17 cellular contexts compared by ENCODE assay signal in the genomic region with DNA sequence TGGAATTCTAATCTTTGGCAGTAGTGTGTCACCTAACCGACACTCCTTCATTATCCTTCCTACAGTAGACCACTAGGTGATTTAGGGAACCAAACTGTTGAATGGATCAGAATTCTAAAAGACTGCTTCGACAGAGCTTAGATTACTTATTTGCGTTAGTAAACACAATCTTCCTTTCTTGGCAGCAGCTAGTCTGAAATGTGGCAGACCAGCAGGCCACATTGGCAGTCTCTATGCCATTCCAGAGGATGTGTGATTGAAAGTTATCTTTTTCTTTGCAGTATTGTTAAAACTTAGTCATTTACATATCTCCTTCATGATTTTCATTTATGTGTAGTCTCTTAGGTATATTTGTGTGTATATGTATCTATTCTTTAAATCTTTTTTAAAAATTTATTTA. TPM values are rescaled to one million over a fixed set of nuclear protein-coding genes. Genes with fewer than 3 reads are reported as not detected.
DNase-seq lines count a peak whose midpoint lies in the region; ATAC-seq, FAIRE-seq and TF ChIP-seq lines count a peak whose summit lies in the region.
"Had no signal": no experiment of that assay in that cellular context is flagged by ENCODE, and none has a peak within 500 bp of the region (broad histone marks: within the 10 kb centered on the region; RNA-seq: fewer than 3 reads in every experiment).

No MANE protein-coding gene starts in this region.

- H3K9me3 ChIP-seq in right lobe of liver (no peaks in the 10 kb centered on the region), HepG2 (ENCODE audit: low read length) (no peaks in the 10 kb centered on the region), stomach (no peaks in the 10 kb centered on the region)
- no peaks in the 10 kb centered on the region for H3K9me3 ChIP-seq in naive thymus-derived CD4-positive, alpha-beta T cell (ENCODE audit: control insufficient read depth in 2 of 3, low read length in 3 of 3)
- H3K9me3 ChIP-seq: colonic mucosa had no signal

- 25% methylated on average over 3 of the region's 3 CpGs for WGBS in right lobe of liver (ENCODE audit: insufficient coverage, low coverage, low lambda C conversion rate, missing lambda C conversion rate)
- 100% methylated on average over 3 of the region's 3 CpGs for WGBS in HepG2 (ENCODE audit: low lambda C conversion rate)
- 30 to 49% (median 42%) methylated on average over 3 of the region's 3 CpGs for WGBS in stomach, 5 donors

- no peak overlapping the region for H2AFZ ChIP-seq in HepG2 (ENCODE audit: low read length)

- H3K27me3 Mint-ChIP-seq in activated T-helper 17 cell treated with anti-CD3 and anti-CD28 coated beads, Interleukin-2, amount 50 U/mL, for 72 hours: no peaks in the 10 kb centered on the region
- H3K27me3 Mint-ChIP-seq in naive thymus-derived CD4-positive, alpha-beta T cell: no peaks in the 10 kb centered on the region
- H3K27me3 Mint-ChIP-seq: activated CD4-positive, alpha-beta memory T cell treated with anti-CD3 and anti-CD28 coated beads for 36 hours; naive B cell had no signal

- no peak for TF ChIP-seq CTCF in right lobe of liver (IDR thresholded peaks at IDR 0.05)
- TF ChIP-seq CTCF in HepG2 (CRISPR knock-in tag; IDR thresholded peaks at IDR 0.05): no peak
- TF ChIP-seq CTCF in stomach (IDR thresholded peaks at IDR 0.05): no peak

- H3K4me3 ChIP-seq in right lobe of liver: no peak overlapping the region
- no peak overlapping the region for H3K4me3 ChIP-seq in HepG2 (replicated peaks in 1 of 3; ENCODE audit: insufficient read depth in 1 of 3, low read depth in 2 of 3, low read length in 3 of 3)
- peak overlapping the region; percentile 5 for H3K4me3 ChIP-seq in naive thymus-derived CD4-positive, alpha-beta T cell (ENCODE audit: low read length)
- H3K4me3 ChIP-seq in stomach: no peak overlapping the region
- H3K4me3 ChIP-seq: colonic mucosa had no signal

- peak overlapping the region; percentile 76 for H3K4me3 Mint-ChIP-seq in activated T-helper 17 cell treated with anti-CD3 and anti-CD28 coated beads, Interleukin-2, amount 50 U/mL, for 72 hours
- H3K4me3 Mint-ChIP-seq in naive thymus-derived CD4-positive, alpha-beta T cell: peak overlapping the region in 7 of 10 donors; percentile 51 to 78 (median 72)
- H3K4me3 Mint-ChIP-seq: activated CD4-positive, alpha-beta memory T cell treated with anti-CD3 and anti-CD28 coated beads for 36 hours had no signal

- DNase-seq in right lobe of liver (no peak), HepG2 (ENCODE audit: low spot score) (no peak), stomach (no peak), GDM1 (lab: John Stamatoyannopoulos, UW) (no peak)
- no peak for DNase-seq in naive thymus-derived CD4-positive, alpha-beta T cell
- DNase-seq: activated CD4-positive, alpha-beta memory T cell treated with anti-CD3 and anti-CD28 coated beads for 36 hours; Calu3; colonic mucosa; mammary epithelial cell; naive B cell; NCI-H2029; NCI-H526 treated with DMSO at 0.1 percent for 48 hours had no signal

- no peaks in the 10 kb centered on the region for H3K9me3 Mint-ChIP-seq in activated T-helper 17 cell treated with anti-CD3 and anti-CD28 coated beads, Interleukin-2, amount 50 U/mL, for 72 hours
- H3K9me3 Mint-ChIP-seq in naive thymus-derived CD4-positive, alpha-beta T cell: no peaks in the 10 kb centered on the region
- H3K9me3 Mint-ChIP-seq: activated CD4-positive, alpha-beta memory T cell treated with anti-CD3 and anti-CD28 coated beads for 36 hours; naive B cell had no signal

- H3K4me1 ChIP-seq in right lobe of liver (peaks cover 0 to 35% (median 5%) of the 10 kb centered on the region in 4 donors), HepG2 (ENCODE audit: insufficient read depth, low read length) (peaks cover 37% of the 10 kb centered on the region), stomach (peaks cover 30 to 99% (median 63%) of the 10 kb centered on the region in 4 donors)
- peaks cover 66 to 79% of the 10 kb centered on the region in 2 donors for H3K4me1 ChIP-seq in naive thymus-derived CD4-positive, alpha-beta T cell (ENCODE audit: control insufficient read depth in 2 of 2, insufficient read depth in 2 of 2, low read length in 2 of 2)
- H3K4me1 ChIP-seq: colonic mucosa had no signal

- H3K27ac ChIP-seq in right lobe of liver: no peak overlapping the region
- H3K27ac ChIP-seq in HepG2 (ENCODE audit: extremely low read length, insufficient read depth, low read length): no peak overlapping the region
- H3K27ac ChIP-seq in naive thymus-derived CD4-positive, alpha-beta T cell (ENCODE audit: low read depth, low read length): peak overlapping the region; percentile 40
- H3K27ac ChIP-seq in stomach: peak overlapping the region in 1 of 5 donors; percentile 19
- H3K27ac ChIP-seq: colonic mucosa had no signal

- H3K79me2 ChIP-seq in HepG2 (ENCODE audit: insufficient read depth, low read length): peaks cover 95% of the 10 kb centered on the region

- H3K36me3 ChIP-seq in right lobe of liver (no peaks in the 10 kb centered on the region), HepG2 (replicated peaks in 1 of 2; ENCODE audit: control insufficient read depth in 1 of 2, insufficient read depth in 2 of 2, low read length in 2 of 2) (no peaks in the 10 kb centered on the region), stomach (no peaks in the 10 kb centered on the region)
- peaks cover 0 to 3% (median 0%) of the 10 kb centered on the region in 3 experiments for H3K36me3 ChIP-seq in naive thymus-derived CD4-positive, alpha-beta T cell (ENCODE audit: control insufficient read depth in 2 of 3, insufficient read depth in 3 of 3, low read length in 3 of 3)
- H3K36me3 ChIP-seq: colonic mucosa had no signal

- H3K27me3 ChIP-seq in right lobe of liver (no peaks in the 10 kb centered on the region), HepG2 (ENCODE audit: control insufficient read depth in 1 of 2, insufficient read depth in 2 of 2, low read length in 2 of 2) (no peaks in the 10 kb centered on the region), stomach (no peaks in the 10 kb centered on the region)
- no peaks in the 10 kb centered on the region for H3K27me3 ChIP-seq in naive thymus-derived CD4-positive, alpha-beta T cell (ENCODE audit: control insufficient read depth in 2 of 2, insufficient read depth in 2 of 2, low read length in 2 of 2)
- H3K27me3 ChIP-seq: colonic mucosa had no signal

- H3K4me2 ChIP-seq in HepG2 (ENCODE audit: low read depth, low read length): no peak overlapping the region

- intact Hi-C loops in right lobe of liver (cut with DNase I) (no loop called here), HepG2 (cut with micrococcal nuclease; ENCODE audit: unreplicated experiment) (no loop called here), stomach (cut with DNase I; ENCODE audit: low total_unique reads) (no loop called here)
- intact Hi-C loops in naive thymus-derived CD4-positive, alpha-beta T cell (cut with micrococcal nuclease): no loop called here

- TF ChIP-seq EP300 in HepG2 (IDR thresholded peaks at IDR 0.05; ENCODE audit: low read depth in 2 of 2, low read length in 2 of 2) (no peak), HepG2 (CRISPR knock-in tag; IDR thresholded peaks at IDR 0.05; ENCODE audit: borderline replicate concordance) (no peak), stomach (IDR thresholded peaks at IDR 0.05) (no peak)

- peaks cover 5% of the 10 kb centered on the region; the same call in 1 of the 2 replicates for H4K20me1 ChIP-seq in HepG2 (ENCODE audit: insufficient read depth, low read length)

- TF ChIP-seq POLR2A in right lobe of liver (IDR thresholded peaks at IDR 0.05) (no peak), HepG2 (IDR thresholded peaks at IDR 0.05; ENCODE audit: insufficient read depth in 1 of 2, low read depth in 2 of 2, low read length in 2 of 2) (no peak), stomach (IDR thresholded peaks at IDR 0.05) (no peak)

- no peak overlapping the region for H3K9ac ChIP-seq in HepG2 (ENCODE audit: insufficient read depth, low read depth, low read length)

- H3K4me1 Mint-ChIP-seq in activated T-helper 17 cell treated with anti-CD3 and anti-CD28 coated beads, Interleukin-2, amount 50 U/mL, for 72 hours: peaks cover 60% of the 10 kb centered on the region
- peaks cover 51 to 95% (median 88%) of the 10 kb centered on the region in 7 donors for H3K4me1 Mint-ChIP-seq in naive thymus-derived CD4-positive, alpha-beta T cell

- in situ Hi-C loops in HepG2 (cut with HindIII; ENCODE audit: extremely low pct_ligation_motif_present, low pct_unique_long_range_greater_than_20kb): no loop called here

- no TSS peak for BruUV-seq in HepG2 (replicated peaks; lab: Mats Ljungman, UMichigan)

- no peak for FAIRE-seq in HepG2 (lab: Jason Lieb, UNC)
- FAIRE-seq: G401.6 had no signal

- POLR2A ChIA-PET in HepG2 (lab: Yijun Ruan, JAX): interaction anchor here (3.0 kb wide), 1 partner anchor 24 kb away, joined by 7 read pairs; the partner anchor contains the start of gene MBNL1
- POLR2A ChIA-PET in naive thymus-derived CD4-positive, alpha-beta T cell (lab: Charles Lee): interaction anchor here (0.8 to 1.3 kb wide), 3 partner anchors 9 to 41 kb away, joined by 3 to 4 read pairs (median 4); no protein-coding TSS in a partner anchor

- peaks cover 53% of the 10 kb centered on the region for H3K36me3 Mint-ChIP-seq in activated T-helper 17 cell treated with anti-CD3 and anti-CD28 coated beads, Interleukin-2, amount 50 U/mL, for 72 hours (ENCODE audit: low read depth)
- peaks cover 0 to 11% (median 4%) of the 10 kb centered on the region in 5 donors for H3K36me3 Mint-ChIP-seq in naive thymus-derived CD4-positive, alpha-beta T cell

- TF ChIP-seq RAD21 in HepG2 (CRISPR knock-in tag; IDR thresholded peaks at IDR 0.05): no peak

- CTCF ChIA-PET in HepG2 (lab: Yijun Ruan, JAX; ENCODE audit: low intra/inter-chr PET ratio, low total read pairs): no interaction called here
- CTCF ChIA-PET in naive thymus-derived CD4-positive, alpha-beta T cell (lab: Charles Lee): no interaction called here

- peak overlapping the region; percentile 77 for H3K27ac Mint-ChIP-seq in activated T-helper 17 cell treated with anti-CD3 and anti-CD28 coated beads, Interleukin-2, amount 50 U/mL, for 72 hours
- H3K27ac Mint-ChIP-seq in naive thymus-derived CD4-positive, alpha-beta T cell: peak overlapping the region in 8 of 9 donors; percentile 30 to 87 (median 72)

- ATAC-seq in right lobe of liver (peak; percentile 45 to 73 (median 61)), HepG2 (no peak), GM18517 (IDR thresholded peaks at IDR 0.05; ENCODE audit: unreplicated experiment) (no peak), HG03460 (IDR thresholded peaks at IDR 0.05; ENCODE audit: unreplicated experiment) (no peak)
- no peak for ATAC-seq in activated T-helper 17 cell treated with anti-CD3 and anti-CD28 coated beads, Interleukin-2, amount 50 U/mL, for 72 hours (replicated peaks)
- no peak for ATAC-seq in naive thymus-derived CD4-positive, alpha-beta T cell
- ATAC-seq: HCT116 had no signal

RNA-seq across cellular contexts. Expression of gene MBNL1, which starts 23.6 kb away (rescaled TPM):
- total RNA-seq in right lobe of liver: 10 to 100 TPM; 49.9 to 89.6 (median 63.2) TPM
- total RNA-seq in HepG2 (2016; rRNA removed; fragmentation: Illumina TruSeq; extraction: Trizol): 55.4 TPM in 2 replicates
- total RNA-seq in HepG2 (2016; cell fraction: cytosol; rRNA removed; fragmentation: Illumina TruSeq; extraction: Trizol; ENCODE audit: low read depth): 8.2 and 11.3 TPM in 2 replicates
- total RNA-seq in HepG2 (2016; cell fraction: insoluble cytoplasmic fraction; rRNA removed; fragmentation: Illumina TruSeq; extraction: Trizol): 50.3 and 56.4 TPM in 2 replicates
- total RNA-seq in HepG2 (2016; cell fraction: membrane; rRNA removed; fragmentation: Illumina TruSeq; extraction: Trizol): 19.1 and 21.6 TPM in 2 replicates
- 106 and 117 TPM in 2 replicates for total RNA-seq in HepG2 (2016; cell fraction: nucleus; rRNA removed; fragmentation: Illumina TruSeq; extraction: Trizol)
- polyA plus RNA-seq in HepG2 (2011; rRNA removed): 19.3 and 27.1 TPM in 2 replicates
- 23.1 and 24.2 TPM in 2 replicates for polyA plus RNA-seq in HepG2 (2011; cell fraction: cytosol; rRNA removed)
- 28.6 and 31.4 TPM in 2 replicates for polyA plus RNA-seq in HepG2 (2011; cell fraction: nucleus; rRNA removed)
- 16.4 and 17.7 TPM in 2 replicates for polyA plus RNA-seq in HepG2 (2012)
- 1.4 and 1.5 TPM in 2 replicates for polyA plus RNA-seq in HepG2 (2016; cell fraction: cytosol; fragmentation: Illumina TruSeq; extraction: Trizol; ENCODE audit: low read depth)
- polyA plus RNA-seq in HepG2 (2016; cell fraction: insoluble cytoplasmic fraction; fragmentation: Illumina TruSeq; extraction: Trizol; ENCODE audit: low read depth): 35.7 and 36.6 TPM in 2 replicates
- polyA plus RNA-seq in HepG2 (2016; cell fraction: membrane; fragmentation: Illumina TruSeq; extraction: Trizol; ENCODE audit: low read depth): 6.8 TPM in 2 replicates
- polyA plus RNA-seq in HepG2 (2016; cell fraction: nucleus; fragmentation: Illumina TruSeq; extraction: Trizol; ENCODE audit: insufficient read depth, low read depth): 41.8 and 44.0 TPM in 2 replicates
- polyA minus RNA-seq in HepG2 (2011; rRNA and poly(A)+ RNA removed; ENCODE audit: low replicate concordance): 130 and 203 TPM in 2 replicates
- polyA minus RNA-seq in HepG2 (2011; cell fraction: cytosol; rRNA and poly(A)+ RNA removed): 59.9 and 63.4 TPM in 2 replicates
- 167 and 169 TPM in 2 replicates for polyA minus RNA-seq in HepG2 (2011; cell fraction: nucleus; rRNA and poly(A)+ RNA removed)
- 100 to 1,000 TPM; 322 to 452 TPM for total RNA-seq in activated T-helper 17 cell treated with anti-CD3 and anti-CD28 coated beads, Interleukin-2, amount 50 U/mL, for 72 hours
- total RNA-seq in naive thymus-derived CD4-positive, alpha-beta T cell: 100 to 1,000 TPM; 459 to 675 (median 508) TPM
- 100 to 1,000 TPM; 371 to 389 TPM for polyA plus RNA-seq in naive thymus-derived CD4-positive, alpha-beta T cell
- 100 to 1,000 TPM in 4 of 5 donors, 10 to 100 TPM in 1; 95.0 to 379 (median 325) TPM for total RNA-seq in stomach
- polyA plus RNA-seq in stomach: 10 to 100 TPM; 25.7 to 39.3 (median 29.2) TPM

Comparison
In these comparisons a context has a peak if more than half of its experiments do, and no peak if none do; other contexts are left out.
1. ATAC-seq: peak in right lobe of liver (4 of 4); none in HepG2 (single experiment), activated T-helper 17 cell treated with anti-CD3 and anti-CD28 coated beads, Interleukin-2, amount 50 U/mL, for 72 hours (single experiment), naive thymus-derived CD4-positive, alpha-beta T cell (single experiment), GM18517 (single experiment) and HG03460 (single experiment).